In the genomic region with DNA sequence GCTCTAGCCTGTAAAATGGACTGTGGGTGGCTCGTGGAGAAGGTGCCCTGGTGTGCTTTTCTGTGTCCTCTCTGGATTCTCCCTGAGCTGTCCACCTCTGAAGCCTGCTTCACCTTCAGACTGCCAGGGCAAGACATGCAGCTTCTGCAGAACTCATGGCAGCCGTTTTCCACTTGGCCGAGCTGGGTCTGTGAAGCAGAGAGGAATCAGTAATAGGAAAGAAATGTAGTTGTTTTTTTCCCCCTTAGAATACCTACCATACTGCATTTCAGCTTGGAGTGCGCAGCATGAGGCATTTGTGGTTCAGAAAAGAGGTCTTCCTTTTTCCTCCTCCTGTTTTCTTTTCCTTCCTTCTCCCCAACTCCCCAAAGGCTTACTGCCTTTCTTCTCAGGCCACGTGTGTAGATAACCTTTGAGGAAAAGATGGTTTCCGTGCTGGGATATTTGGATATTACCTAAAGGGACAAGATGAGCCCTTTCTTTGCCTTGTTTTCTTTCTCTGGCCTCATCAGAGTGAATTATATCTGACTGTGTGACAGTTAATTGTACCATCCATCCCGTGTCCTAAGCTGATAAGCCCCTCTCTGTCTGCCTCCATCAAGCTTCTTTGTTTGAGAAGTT, we compare ENCODE assay signal across 1 cellular context.
TF ChIP-seq lines count a peak whose summit lies in the region.

No MANE protein-coding gene starts in this region.

TF ChIP-seq in HepG2, 621 proteins besides CTCF, POLR2A, EP300 and RAD21:
- 0 out of 2 replicates have a peak, but pooled peaks have one; percentile 33 for TF ChIP-seq DNMT3B (CRISPR knock-in tag; conservative IDR thresholded peaks at IDR 0.05)
- no peak for TF ChIP-seq ZNF34 (CRISPR knock-in tag; IDR thresholded peaks at IDR 0.05; ENCODE audit: borderline replicate concordance)
- no peak for TF ChIP-seq TCF12 (IDR thresholded peaks at IDR 0.05)
- no peak for TF ChIP-seq TCF12 (CRISPR knock-in tag; IDR thresholded peaks at IDR 0.05)
- TF ChIP-seq RFXAP (CRISPR knock-in tag; IDR thresholded peaks at IDR 0.05; ENCODE audit: borderline replicate concordance): no peak
- no peak for TF ChIP-seq MIER3 (CRISPR knock-in tag; IDR thresholded peaks at IDR 0.05; ENCODE audit: borderline replicate concordance)
- TF ChIP-seq, protein P1, sequence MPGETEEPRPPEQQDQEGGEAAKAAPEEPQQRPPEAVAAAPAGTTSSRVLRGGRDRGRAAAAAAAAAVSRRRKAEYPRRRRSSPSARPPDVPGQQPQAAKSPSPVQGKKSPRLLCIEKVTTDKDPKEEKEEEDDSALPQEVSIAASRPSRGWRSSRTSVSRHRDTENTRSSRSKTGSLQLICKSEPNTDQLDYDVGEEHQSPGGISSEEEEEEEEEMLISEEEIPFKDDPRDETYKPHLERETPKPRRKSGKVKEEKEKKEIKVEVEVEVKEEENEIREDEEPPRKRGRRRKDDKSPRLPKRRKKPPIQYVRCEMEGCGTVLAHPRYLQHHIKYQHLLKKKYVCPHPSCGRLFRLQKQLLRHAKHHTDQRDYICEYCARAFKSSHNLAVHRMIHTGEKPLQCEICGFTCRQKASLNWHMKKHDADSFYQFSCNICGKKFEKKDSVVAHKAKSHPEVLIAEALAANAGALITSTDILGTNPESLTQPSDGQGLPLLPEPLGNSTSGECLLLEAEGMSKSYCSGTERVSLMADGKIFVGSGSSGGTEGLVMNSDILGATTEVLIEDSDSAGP (CRISPR knock-in tag; IDR thresholded peaks at IDR 0.05; ENCODE audit: borderline replicate concordance): no peak
- TF ChIP-seq, protein P2, sequence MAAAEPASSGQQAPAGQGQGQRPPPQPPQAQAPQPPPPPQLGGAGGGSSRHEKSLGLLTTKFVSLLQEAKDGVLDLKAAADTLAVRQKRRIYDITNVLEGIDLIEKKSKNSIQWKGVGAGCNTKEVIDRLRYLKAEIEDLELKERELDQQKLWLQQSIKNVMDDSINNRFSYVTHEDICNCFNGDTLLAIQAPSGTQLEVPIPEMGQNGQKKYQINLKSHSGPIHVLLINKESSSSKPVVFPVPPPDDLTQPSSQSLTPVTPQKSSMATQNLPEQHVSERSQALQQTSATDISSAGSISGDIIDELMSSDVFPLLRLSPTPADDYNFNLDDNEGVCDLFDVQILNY (CRISPR knock-in tag; conservative IDR thresholded peaks at IDR 0.05): no peak
- no peak for TF ChIP-seq NR2C2 (CRISPR knock-in tag; IDR thresholded peaks at IDR 0.05; ENCODE audit: borderline replicate concordance)
